20 cellular contexts compared by ENCODE assay signal in genomic region chr11:57214087-57214395, GRCh38. TPM values are rescaled to one million over a fixed set of nuclear protein-coding genes. Genes with fewer than 3 reads are reported as not detected.
DNase-seq lines count a peak whose midpoint lies in the region; ATAC-seq, FAIRE-seq and TF ChIP-seq lines count a peak whose summit lies in the region.
"Had no signal": no experiment of that assay in that cellular context is flagged by ENCODE, and none has a peak within 500 bp of the region (broad histone marks: within the 10 kb centered on the region; RNA-seq: fewer than 3 reads in every experiment).

No MANE protein-coding gene starts in this region.

- peak overlapping the region; percentile 67 for H3K4me2 ChIP-seq in skeletal muscle satellite cell (ENCODE audit: low read length)

- no peak overlapping the region for H3K9ac ChIP-seq in skeletal muscle satellite cell (ENCODE audit: low read depth, low read length)
- no peak overlapping the region for H3K9ac ChIP-seq in kidney (ENCODE audit: low read length in 2 of 2)

- intact Hi-C loops in right cardiac atrium (cut with DNase I): no loop called here
- intact Hi-C loops in kidney (cut with DNase I): no loop called here

- no peaks in the 10 kb centered on the region for H3K36me3 ChIP-seq in WERI-Rb-1
- H3K36me3 ChIP-seq in skeletal muscle satellite cell (ENCODE audit: insufficient read depth, low read length): no peaks in the 10 kb centered on the region
- no peaks in the 10 kb centered on the region for H3K36me3 ChIP-seq in kidney (ENCODE audit: control insufficient read depth in 1 of 2, insufficient read depth in 2 of 2, low read length in 2 of 2)
- H3K36me3 ChIP-seq: vagina had no signal

- DNase-seq in HS-27A (ENCODE audit: low read depth) (peak; percentile 15), WERI-Rb-1 (peak; percentile 16), right cardiac atrium (peak in 1 of 3 donors; percentile 43), cerebellar cortex (ENCODE audit: low spot score) (no peak), kidney (no peak)
- DNase-seq: activated CD8-positive, alpha-beta memory T cell treated with anti-CD3 and anti-CD28 coated beads for 24 hours; activated gamma-delta T cell treated with Interleukin-2 at 50 U/mL for 16 hours; CD8-positive, alpha-beta T cell; effector memory CD8-positive, alpha-beta T cell; GF-D8; left colon; natural killer cell; NCI-H1436; NCI-H774 had no signal

- no peaks in the 10 kb centered on the region for H3K27me3 ChIP-seq in WERI-Rb-1 (ENCODE audit: insufficient read depth, low read depth, severe bottlenecking)
- H3K27me3 ChIP-seq in right cardiac atrium (ENCODE audit: control insufficient read depth, insufficient read depth): no peaks in the 10 kb centered on the region
- H3K27me3 ChIP-seq in skeletal muscle satellite cell (ENCODE audit: control insufficient read depth, insufficient read depth, low read length): no peaks in the 10 kb centered on the region
- H3K27me3 ChIP-seq: vagina had no signal

- H3K4me3 ChIP-seq in WERI-Rb-1 (ENCODE audit: low read depth, low read length) (no peak overlapping the region), right cardiac atrium (ENCODE audit: low read length) (no peak overlapping the region), skeletal muscle satellite cell (ENCODE audit: low read length) (peak overlapping the region; percentile 36), kidney (ENCODE audit: low read length in 2 of 2) (no peak overlapping the region)
- H3K4me3 ChIP-seq: vagina had no signal

- peaks cover 12% of the 10 kb centered on the region for H3K4me1 ChIP-seq in right cardiac atrium (ENCODE audit: control insufficient read depth, insufficient read depth, low read length)
- H3K4me1 ChIP-seq in skeletal muscle satellite cell (ENCODE audit: control insufficient read depth, insufficient read depth, low read length): peaks cover 29% of the 10 kb centered on the region
- peaks cover 0 to 7% of the 10 kb centered on the region in 2 donors for H3K4me1 ChIP-seq in kidney (ENCODE audit: control insufficient read depth in 1 of 2, insufficient read depth in 1 of 2, low read depth in 1 of 2, low read length in 2 of 2)
- H3K4me1 ChIP-seq: vagina had no signal

- no peak for FAIRE-seq in kidney (lab: Jason Lieb, UNC)
- FAIRE-seq: GM18507, TTC549 had no signal

- H3K27ac ChIP-seq in WERI-Rb-1 (peak overlapping the region; percentile 93), right cardiac atrium (ENCODE audit: low read length) (peak overlapping the region; percentile 0), kidney (ENCODE audit: low read depth in 2 of 2, low read length in 2 of 2) (no peak overlapping the region)
- H3K27ac ChIP-seq: vagina had no signal

- 71% methylated on average over 1 of the region's 1 CpG for WGBS in right cardiac atrium

- H3K9me3 ChIP-seq in WERI-Rb-1 (ENCODE audit: severe bottlenecking) (no peaks in the 10 kb centered on the region), right cardiac atrium (ENCODE audit: control insufficient read depth, low read length) (no peaks in the 10 kb centered on the region), skeletal muscle satellite cell (replicated peaks; ENCODE audit: low read length) (no peaks in the 10 kb centered on the region), kidney (ENCODE audit: control insufficient read depth in 1 of 2, low read length in 2 of 2) (no peaks in the 10 kb centered on the region)
- H3K9me3 ChIP-seq: vagina had no signal

- TF ChIP-seq CTCF in WERI-Rb-1 (IDR thresholded peaks at IDR 0.05; ENCODE audit: low read depth, low read length): no peak
- no peak for TF ChIP-seq CTCF in kidney (IDR thresholded peaks at IDR 0.05; ENCODE audit: borderline replicate concordance, extremely low read depth, insufficient read depth)

- ATAC-seq in right cardiac atrium: peak; percentile 24 to 27
- no peak for ATAC-seq in GM19395 (IDR thresholded peaks at IDR 0.05; ENCODE audit: unreplicated experiment)
- ATAC-seq: CD8-positive, alpha-beta T cell; effector memory CD8-positive, alpha-beta T cell; left colon; stimulated activated memory B cell treated with anti-CD40 and anti-IgM and Interleukin-4, amounts not matched to agents 10 μg/mL and 1 μg/mL and 100 μg/mL, for 72 hours had no signal

RNA-seq across cellular contexts. Expression of gene APLNR, which starts 23.0 kb away (rescaled TPM):
- total RNA-seq in right cardiac atrium (10 to 100 TPM; 15.6 to 26.4 (median 17.9) TPM), kidney (5.3 TPM)
- polyA plus RNA-seq in right cardiac atrium (2.2 TPM), kidney (ENCODE audit: insufficient read depth, low read depth, low replicate concordance) (16.6 TPM)
- not detected in 2 replicates for total RNA-seq in skeletal muscle satellite cell (2012; rRNA removed)
- total RNA-seq: CD8-positive, alpha-beta T cell had no signal

RNA-seq across cellular contexts. Expression of gene LRRC55, which starts 32.3 kb away (rescaled TPM):
- total RNA-seq in right cardiac atrium (under 1 TPM in 3 of 4 donors, not detected in 1; 0.08 to 0.09 (median 0.09) TPM), kidney (not detected)
- polyA plus RNA-seq in right cardiac atrium (0.02 TPM), kidney (ENCODE audit: insufficient read depth, low read depth, low replicate concordance) (0.09 TPM)
- not detected in 2 replicates for total RNA-seq in skeletal muscle satellite cell (2012; rRNA removed)
- total RNA-seq: CD8-positive, alpha-beta T cell; natural killer cell had no signal

Comparison
In these comparisons a context has a peak if more than half of its experiments do, and no peak if none do; other contexts are left out.
1. DNase-seq: peak in HS-27A (single experiment) and WERI-Rb-1 (single experiment); none in cerebellar cortex (single experiment) and kidney (single experiment).
2. H3K27ac ChIP-seq: peak in WERI-Rb-1 (single experiment) and right cardiac atrium (single experiment); none in kidney (0 of 2).